16 cellular contexts compared by ENCODE assay signal in genomic region chr10:122466866-122467470, GRCh38. TPM values are rescaled to one million over a fixed set of nuclear protein-coding genes. Genes with fewer than 3 reads are reported as not detected.
"Had no signal": no experiment of that assay in that cellular context is flagged by ENCODE, and none has a peak within 500 bp of the region (broad histone marks: within the 10 kb centered on the region; RNA-seq: fewer than 3 reads in every experiment).

No MANE protein-coding gene starts in this region.

- DNase-seq: activated CD4-positive, alpha-beta T cell treated with anti-CD3 and anti-CD28 coated beads for 4 hours; activated CD8-positive, alpha-beta T cell treated with anti-CD3 and anti-CD28 coated beads, Interleukin-2, amount 10 ng/mL, durations not matched to agents 7 days and 5 days; esophagus squamous epithelium; foreskin keratinocyte; left colon; occipital lobe; stimulated activated CD4-positive, alpha-beta T cell treated with anti-CD3 and anti-CD28 coated beads, Interleukin-4, amount 100 ng/mL, for 4 hours; stimulated activated naive CD8-positive, alpha-beta T cell treated with anti-CD3 and anti-CD28 coated beads, Interleukin-15, amount 100 ng/mL, for 72 hours had no signal

- H3K36me3 Mint-ChIP-seq: activated naive CD4-positive, alpha-beta T cell treated with anti-CD3 and anti-CD28 coated beads, Interleukin-2, amount 50 U/mL, for 24 hours; natural killer cell treated with Interleukin-12 subunit alpha and Interleukin-12 subunit beta and Interleukin-15 and Interleukin-18, amount 100 ng/mL, for 72 hours had no signal

- H3K9me3 ChIP-seq: esophagus squamous epithelium, thoracic aorta had no signal

- ATAC-seq: activated CD8-positive, alpha-beta T cell treated with anti-CD3 and anti-CD28 coated beads, Interleukin-2, amount 10 ng/mL, durations not matched to agents 7 days and 5 days; foreskin keratinocyte; left colon; natural killer cell treated with Interleukin-12 subunit alpha and Interleukin-12 subunit beta and Interleukin-15 and Interleukin-18, amount 100 ng/mL, for 72 hours; stimulated activated naive CD8-positive, alpha-beta T cell treated with anti-CD3 and anti-CD28 coated beads, Interleukin-15, amount 100 ng/mL, for 72 hours had no signal

- H3K27me3 ChIP-seq: foreskin keratinocyte had no signal

- H3K36me3 ChIP-seq: esophagus squamous epithelium, thoracic aorta had no signal

- H3K27ac ChIP-seq: foreskin keratinocyte had no signal

- H3K27ac Mint-ChIP-seq: activated CD8-positive, alpha-beta T cell treated with anti-CD3 and anti-CD28 coated beads, Interleukin-2, amount 10 ng/mL, durations not matched to agents 7 days and 5 days; activated naive CD4-positive, alpha-beta T cell treated with anti-CD3 and anti-CD28 coated beads, Interleukin-2, amount 50 U/mL, for 24 hours; natural killer cell treated with Interleukin-12 subunit alpha and Interleukin-12 subunit beta and Interleukin-15 and Interleukin-18, amount 100 ng/mL, for 72 hours; stimulated activated naive CD8-positive, alpha-beta T cell treated with anti-CD3 and anti-CD28 coated beads, Interleukin-15, amount 100 ng/mL, for 72 hours had no signal

- H3K4me3 Mint-ChIP-seq: activated CD8-positive, alpha-beta T cell treated with anti-CD3 and anti-CD28 coated beads, Interleukin-2, amount 10 ng/mL, durations not matched to agents 7 days and 5 days; activated naive CD4-positive, alpha-beta T cell treated with anti-CD3 and anti-CD28 coated beads, Interleukin-2, amount 50 U/mL, for 24 hours; natural killer cell treated with Interleukin-12 subunit alpha and Interleukin-12 subunit beta and Interleukin-15 and Interleukin-18, amount 100 ng/mL, for 72 hours; stimulated activated naive CD8-positive, alpha-beta T cell treated with anti-CD3 and anti-CD28 coated beads, Interleukin-15, amount 100 ng/mL, for 72 hours had no signal

- H3K9me3 Mint-ChIP-seq: activated naive CD4-positive, alpha-beta T cell treated with anti-CD3 and anti-CD28 coated beads, Interleukin-2, amount 50 U/mL, for 24 hours; natural killer cell treated with Interleukin-12 subunit alpha and Interleukin-12 subunit beta and Interleukin-15 and Interleukin-18, amount 100 ng/mL, for 72 hours; stimulated activated naive CD8-positive, alpha-beta T cell treated with anti-CD3 and anti-CD28 coated beads, Interleukin-15, amount 100 ng/mL, for 72 hours had no signal

- H3K4me3 ChIP-seq: esophagus squamous epithelium, thoracic aorta had no signal

RNA-seq across cellular contexts. Expression of gene HTRA1, which starts 5.6 kb away (rescaled TPM):
- total RNA-seq: activated CD8-positive, alpha-beta T cell treated with anti-CD3 and anti-CD28 coated beads, Interleukin-2, amount 10 ng/mL, durations not matched to agents 7 days and 5 days; natural killer cell treated with Interleukin-12 subunit alpha and Interleukin-12 subunit beta and Interleukin-15 and Interleukin-18, amount 100 ng/mL, for 72 hours; T-helper 1 cell treated with Interleukin-12 subunit alpha and Interleukin-12 subunit beta and Interleukin-4 antibody, amounts not matched to agents 30 ng/mL and 1 ng/mL, for 36 hours had no signal

RNA-seq across cellular contexts. Expression of gene ARMS2, which starts 12.5 kb away (rescaled TPM):
- total RNA-seq: activated CD8-positive, alpha-beta T cell treated with anti-CD3 and anti-CD28 coated beads, Interleukin-2, amount 10 ng/mL, durations not matched to agents 7 days and 5 days; bronchial epithelial cell; esophagus squamous epithelium; foreskin keratinocyte; left colon; lung microvascular endothelial cell; mucosa of gallbladder; natural killer cell treated with Interleukin-12 subunit alpha and Interleukin-12 subunit beta and Interleukin-15 and Interleukin-18, amount 100 ng/mL, for 72 hours; occipital lobe; pulmonary artery endothelial cell; T-helper 1 cell treated with Interleukin-12 subunit alpha and Interleukin-12 subunit beta and Interleukin-4 antibody, amounts not matched to agents 30 ng/mL and 1 ng/mL, for 36 hours; thoracic aorta had no signal
- polyA plus RNA-seq: foreskin keratinocyte had no signal
